Comparison of ENCODE assay signal across 8 cellular contexts in the genomic region with DNA sequence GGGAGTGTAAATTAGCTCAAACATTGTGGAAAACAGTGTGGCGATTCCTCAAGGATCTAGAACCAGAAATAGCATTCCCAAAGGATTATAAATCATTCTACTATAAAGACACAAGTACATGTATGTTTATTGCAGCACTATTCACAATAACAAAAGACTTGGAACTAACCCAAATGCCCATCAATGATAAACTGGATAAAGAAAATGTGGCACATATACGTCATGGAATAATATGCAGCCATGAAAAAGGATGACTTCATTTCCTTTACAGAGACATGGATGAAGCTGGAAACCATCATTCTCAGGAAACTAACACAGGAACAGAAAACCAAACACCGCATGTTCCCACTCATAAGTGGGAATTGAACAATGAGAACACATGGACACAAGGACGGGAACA.
DNase-seq lines count a peak whose midpoint lies in the region; ATAC-seq, FAIRE-seq and TF ChIP-seq lines count a peak whose summit lies in the region.
"Not testable (repeated sequence)": the region's sequence is repeated elsewhere in the genome, so short reads cannot be mapped to it uniquely, and the experiment has no call there.

No MANE protein-coding gene starts in this region.

- not testable (repeated sequence) for H3K14ac ChIP-seq in H1 (ENCODE audit: insufficient read length)

- H4K91ac ChIP-seq in H1 (replicated peaks; ENCODE audit: insufficient read length, low read length) = not testable (repeated sequence)

- CTCF ChIA-PET in HEK293 (lab: Yijun Ruan, JAX); WTC11 (lab: Charles Lee); K562 (lab: Yijun Ruan, JAX; ENCODE audit: low intra/inter-chr PET ratio); H1 (lab: Charles Lee; ENCODE audit: partially characterized antibody); HepG2 (lab: Yijun Ruan, JAX; ENCODE audit: low intra/inter-chr PET ratio, low total read pairs): not testable (repeated sequence)

- not testable (repeated sequence) for H3K4me1 Mint-ChIP-seq in WTC11

- H2BK5ac ChIP-seq in H1 (ENCODE audit: low read depth, low read length) = not testable (repeated sequence)

- not testable (repeated sequence) for H3K9me1 ChIP-seq in K562 (ENCODE audit: control insufficient read depth, insufficient read depth, low read length)

- intact Hi-C loops in K562 (cut with micrococcal nuclease); HepG2 (cut with micrococcal nuclease; ENCODE audit: unreplicated experiment): not testable (repeated sequence)

- not testable (repeated sequence) for ATAC-seq in SK-N-SH treated with all-trans-retinoic acid at 6 μM for 48 hours, WTC11, K562, HepG2

- not testable (repeated sequence) for H2BK12ac ChIP-seq in H1 (ENCODE audit: low read depth, low read length)

- not testable (repeated sequence) for TF ChIP-seq EP300 in K562 (IDR thresholded peaks at IDR 0.05; ENCODE audit: low read length); H1 (IDR thresholded peaks at IDR 0.05; ENCODE audit: borderline replicate concordance in 1 of 2, low read depth in 2 of 2, low read length in 2 of 2); HepG2 (IDR thresholded peaks at IDR 0.05; ENCODE audit: low read depth in 2 of 2, low read length in 2 of 2); HepG2 (CRISPR knock-in tag; IDR thresholded peaks at IDR 0.05; ENCODE audit: borderline replicate concordance)

- not testable (repeated sequence) for H3K4me3 ChIP-seq in HEK293 (ENCODE audit: low read depth, low read length); K562; H1 (ENCODE audit: extremely low read depth in 1 of 4, insufficient read depth in 2 of 4, low read depth in 3 of 4, low read length in 4 of 4); HepG2 (replicated peaks in 1 of 3; ENCODE audit: insufficient read depth in 1 of 3, low read depth in 2 of 3, low read length in 3 of 3)

- not testable (repeated sequence) for H2AK5ac ChIP-seq in H1 (ENCODE audit: low read depth, low read length)

- H3K56ac ChIP-seq in H1 (replicated peaks; ENCODE audit: insufficient read length, low read depth, low read length) = not testable (repeated sequence)

- not testable (repeated sequence) for H3K9me3 ChIP-seq in HEK293 (ENCODE audit: control insufficient read depth, insufficient read depth, low read depth, low read length); K562 (replicated peaks; ENCODE audit: control insufficient read depth, insufficient read depth, low read depth, low read length); H1 (ENCODE audit: insufficient read depth in 2 of 2, low read depth in 1 of 2, low read length in 1 of 2); HepG2 (ENCODE audit: low read length)

- H3K27ac Mint-ChIP-seq in WTC11 = not testable (repeated sequence)

- FAIRE-seq in GM12891 (lab: Jason Lieb, UNC) (peak; percentile 40), H54 (lab: Jason Lieb, UNC) (peak; percentile 38), K562 (lab: Jason Lieb, UNC) (peak; percentile 29)
- not testable (repeated sequence) for FAIRE-seq in H1 (lab: Jason Lieb, UNC); HepG2 (lab: Jason Lieb, UNC)

- TF ChIP-seq RAD21 in K562 (CRISPR knock-in tag; conservative IDR thresholded peaks at IDR 0.05 in 1 of 2, IDR thresholded peaks at IDR 0.05 in 1 of 2); H1 (IDR thresholded peaks at IDR 0.05 in 1 of 2, conservative IDR thresholded peaks at IDR 0.05 in 1 of 2; ENCODE audit: low read depth in 2 of 2, low read length in 2 of 2); HepG2 (CRISPR knock-in tag; IDR thresholded peaks at IDR 0.05): not testable (repeated sequence)

- H2BK15ac ChIP-seq in H1 (ENCODE audit: low read length) = not testable (repeated sequence)

- H3K27me3 ChIP-seq in K562 (ENCODE audit: control insufficient read depth in 2 of 2, insufficient read depth in 2 of 2, low read length in 2 of 2); H1 (replicated peaks in 1 of 4; ENCODE audit: control insufficient read depth in 3 of 4, extremely low read depth in 1 of 4, insufficient read depth in 3 of 4, low read length in 3 of 4); HepG2 (ENCODE audit: control insufficient read depth in 1 of 2, insufficient read depth in 2 of 2, low read length in 2 of 2): not testable (repeated sequence)

- DNase-seq in GM12891 (ENCODE audit: insufficient read length, low spot score); H54 (ENCODE audit: insufficient read length, low spot score); WTC11 (ENCODE audit: low spot score); K562 (ENCODE audit: extremely low read depth in 1 of 4, low spot score in 3 of 4); H1 (ENCODE audit: low read depth in 1 of 2, low spot score in 2 of 2); HepG2 (ENCODE audit: low spot score): not testable (repeated sequence)

- WGBS in K562 (ENCODE audit: insufficient coverage, low coverage, missing lambda C conversion rate) = 1% methylated on average over 4 of the region's 4 CpGs
- 97% methylated on average over 4 of the region's 4 CpGs; no CpG with 5 or more reads in 1 of the 2 experiments for WGBS in H1 (ENCODE audit: extremely low coverage in 1 of 2, insufficient coverage in 1 of 2, insufficient read length in 1 of 2, insufficient replicate concordance in 2 of 2, low coverage in 1 of 2, low lambda C conversion rate in 2 of 2, missing lambda C conversion rate in 1 of 2), 2 experiments
- WGBS in HepG2 (ENCODE audit: low lambda C conversion rate) = 44% methylated on average over 4 of the region's 4 CpGs

- not testable (repeated sequence) for H3K9me3 Mint-ChIP-seq in WTC11

- TF ChIP-seq CTCF in HEK293 (tag by site-specific recombination; IDR thresholded peaks at IDR 0.05); WTC11 (IDR thresholded peaks at IDR 0.05); K562 (IDR thresholded peaks at IDR 0.05 in 2 of 3, conservative IDR thresholded peaks at IDR 0.05 in 1 of 3; ENCODE audit: insufficient read depth in 2 of 3, low read depth in 1 of 3, low read length in 3 of 3); H1 (IDR thresholded peaks at IDR 0.05; ENCODE audit: control extremely low read depth in 1 of 3, insufficient read depth in 1 of 3, low read depth in 1 of 3, low read length in 3 of 3); HepG2 (CRISPR knock-in tag; IDR thresholded peaks at IDR 0.05): not testable (repeated sequence)

- not testable (repeated sequence) for H4K20me1 ChIP-seq in K562 (replicated peaks; ENCODE audit: control insufficient read depth, insufficient read depth, low read length); H1 (replicated peaks in 1 of 2; ENCODE audit: control insufficient read depth in 1 of 2, insufficient read depth in 2 of 2, low read length in 2 of 2); HepG2 (ENCODE audit: insufficient read depth, low read length)

- POLR2A ChIA-PET in HEK293 (lab: Yijun Ruan, JAX); WTC11 (lab: Charles Lee); K562 (lab: Yijun Ruan, JAX); H1 (lab: Charles Lee; ENCODE audit: partially characterized antibody); HepG2 (lab: Yijun Ruan, JAX): not testable (repeated sequence)

- not testable (repeated sequence) for H3K36me3 ChIP-seq in HEK293 (ENCODE audit: control insufficient read depth in 2 of 2, insufficient read depth in 1 of 2, low read length in 2 of 2); K562 (ENCODE audit: control insufficient read depth, insufficient read depth, low read length); H1 (ENCODE audit: control insufficient read depth in 2 of 4, insufficient read depth in 4 of 4, low read length in 3 of 4); HepG2 (replicated peaks in 1 of 2; ENCODE audit: control insufficient read depth in 1 of 2, insufficient read depth in 2 of 2, low read length in 2 of 2)

- not testable (repeated sequence) for TF ChIP-seq POLR2A in GM12891 (IDR thresholded peaks at IDR 0.05; ENCODE audit: low read depth, low read length); H54 (IDR thresholded peaks at IDR 0.05; ENCODE audit: low read depth, low read length); K562 (conservative IDR thresholded peaks at IDR 0.05); H1 (IDR thresholded peaks at IDR 0.05; ENCODE audit: control extremely low read depth in 1 of 2, low read depth in 2 of 2, low read length in 2 of 2); HepG2 (IDR thresholded peaks at IDR 0.05; ENCODE audit: insufficient read depth in 1 of 2, low read depth in 2 of 2, low read length in 2 of 2)

- in situ Hi-C loops in K562 (cut with MboI); HepG2 (cut with HindIII; ENCODE audit: extremely low pct_ligation_motif_present, low pct_unique_long_range_greater_than_20kb): not testable (repeated sequence)

- H3K79me2 ChIP-seq in K562 (ENCODE audit: control insufficient read depth, insufficient read depth, low read length); H1 (ENCODE audit: control insufficient read depth in 1 of 2, insufficient read depth in 2 of 2, low read length in 2 of 2); HepG2 (ENCODE audit: insufficient read depth, low read length): not testable (repeated sequence)

- H3K18ac ChIP-seq in H1 (ENCODE audit: extremely low read depth, low read length) = not testable (repeated sequence)

- H3K4me2 ChIP-seq in K562 (ENCODE audit: insufficient read depth, low read length); H1 (ENCODE audit: insufficient read depth in 1 of 2, low read depth in 2 of 2, low read length in 2 of 2); HepG2 (ENCODE audit: low read depth, low read length): not testable (repeated sequence)

- H4K5ac ChIP-seq in H1 (ENCODE audit: insufficient read length, low read depth, low read length) = not testable (repeated sequence)

- H3K4me3 Mint-ChIP-seq in WTC11 = not testable (repeated sequence)

- not testable (repeated sequence) for H4K8ac ChIP-seq in H1 (ENCODE audit: extremely low read depth, insufficient read depth, low read length)

- H3K27me3 Mint-ChIP-seq in WTC11 (ENCODE audit: low read depth) = not testable (repeated sequence)

- not testable (repeated sequence) for H3K79me1 ChIP-seq in H1 (ENCODE audit: low read depth, low read length)

- not testable (repeated sequence) for H2BK20ac ChIP-seq in H1 (ENCODE audit: low read length)

- not testable (repeated sequence) for H3K23ac ChIP-seq in H1 (ENCODE audit: insufficient read length)

- not testable (repeated sequence) for H3K4ac ChIP-seq in H1 (replicated peaks; ENCODE audit: insufficient read length, low read depth, low read length)

- not testable (repeated sequence) for H2BK120ac ChIP-seq in H1 (replicated peaks; ENCODE audit: low read depth, low read length)

- not testable (repeated sequence) for H3K36me3 Mint-ChIP-seq in WTC11

- H3K23me2 ChIP-seq in H1 (ENCODE audit: low read depth, low read length) = not testable (repeated sequence)

- not testable (repeated sequence) for H2AFZ ChIP-seq in K562 (ENCODE audit: low read depth, low read length); H1 (ENCODE audit: low read length); HepG2 (ENCODE audit: low read length)

- not testable (repeated sequence) for H3K4me1 ChIP-seq in HEK293 (ENCODE audit: control insufficient read depth, insufficient read depth, low read length); K562 (replicated peaks in 1 of 2; ENCODE audit: control insufficient read depth in 2 of 2, insufficient read depth in 2 of 2, low read length in 2 of 2); H1 (replicated peaks in 1 of 4; ENCODE audit: control insufficient read depth in 3 of 4, insufficient read depth in 4 of 4, low read length in 3 of 4); HepG2 (ENCODE audit: insufficient read depth, low read length)

- H3K27ac ChIP-seq in HEK293 (ENCODE audit: extremely low read depth, low read depth, low read length); K562 (ENCODE audit: extremely low read depth, low read depth, low read length); H1 (ENCODE audit: low read depth, low read length); HepG2 (ENCODE audit: extremely low read length, insufficient read depth, low read length): not testable (repeated sequence)

- BruUV-seq in K562 (replicated peaks; lab: Mats Ljungman, UMichigan); HepG2 (replicated peaks; lab: Mats Ljungman, UMichigan): not testable (repeated sequence)

- not testable (repeated sequence) for H3K9ac ChIP-seq in K562 (ENCODE audit: insufficient read depth in 1 of 2, low read depth in 2 of 2, low read length in 2 of 2); H1 (replicated peaks in 1 of 4; ENCODE audit: extremely low read depth in 1 of 4, low read depth in 3 of 4, low read length in 3 of 4); HepG2 (ENCODE audit: insufficient read depth, low read depth, low read length)
